In the genomic region with DNA sequence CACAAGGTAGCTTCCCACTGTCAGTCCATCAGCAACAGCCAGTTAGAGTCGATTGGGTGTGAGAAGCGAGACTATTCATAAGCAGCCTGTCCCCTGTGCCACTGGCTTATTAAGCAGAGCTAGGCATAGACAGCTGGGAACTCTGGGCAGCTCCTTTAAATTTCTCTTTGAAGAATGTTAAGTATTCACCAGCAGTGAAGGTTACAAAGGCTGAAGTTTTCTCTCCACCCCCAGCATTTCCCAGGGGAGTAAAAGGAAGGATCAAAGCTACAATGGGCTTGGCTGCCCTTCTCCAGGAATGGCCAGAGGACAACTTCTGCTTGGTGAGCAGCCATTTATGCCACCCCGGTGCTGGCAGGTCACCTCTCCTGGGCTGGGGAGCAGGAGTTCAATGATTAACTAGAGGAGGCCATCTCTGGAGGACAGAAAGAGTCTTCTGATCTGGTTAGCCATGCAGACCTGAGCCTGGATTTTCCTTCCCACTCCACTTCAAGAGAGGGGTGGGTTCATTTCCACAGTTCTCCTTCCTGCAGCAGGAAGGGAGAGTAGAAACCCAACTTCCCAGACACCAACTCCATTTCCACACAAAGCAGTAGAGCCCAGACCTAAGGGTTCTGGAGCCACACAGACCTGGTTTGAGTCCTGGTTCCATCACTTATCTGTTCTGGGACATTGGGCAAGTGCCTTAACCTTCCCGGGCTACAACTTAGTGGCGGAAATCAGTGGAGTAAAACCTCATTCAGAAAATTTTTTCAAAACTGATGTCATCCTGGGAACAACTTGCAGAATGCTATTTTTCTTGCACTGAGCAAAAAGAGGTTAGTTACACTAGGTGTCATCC, we compare ENCODE assay signal across 1 cellular context.
A peak's percentile ranks its signal among the peaks of the same experiment; 100 is the strongest.
TF ChIP-seq lines count a peak whose summit lies in the region.

No MANE protein-coding gene starts in this region.

TF ChIP-seq in liver, 16 proteins besides CTCF, POLR2A, EP300 and RAD21:
- TF ChIP-seq HNF4A (conservative IDR thresholded peaks at IDR 0.05): peak; percentile 54 to 65
- TF ChIP-seq YY1 (IDR thresholded peaks at IDR 0.05): peak; percentile 94
- TF ChIP-seq, protein P1, sequence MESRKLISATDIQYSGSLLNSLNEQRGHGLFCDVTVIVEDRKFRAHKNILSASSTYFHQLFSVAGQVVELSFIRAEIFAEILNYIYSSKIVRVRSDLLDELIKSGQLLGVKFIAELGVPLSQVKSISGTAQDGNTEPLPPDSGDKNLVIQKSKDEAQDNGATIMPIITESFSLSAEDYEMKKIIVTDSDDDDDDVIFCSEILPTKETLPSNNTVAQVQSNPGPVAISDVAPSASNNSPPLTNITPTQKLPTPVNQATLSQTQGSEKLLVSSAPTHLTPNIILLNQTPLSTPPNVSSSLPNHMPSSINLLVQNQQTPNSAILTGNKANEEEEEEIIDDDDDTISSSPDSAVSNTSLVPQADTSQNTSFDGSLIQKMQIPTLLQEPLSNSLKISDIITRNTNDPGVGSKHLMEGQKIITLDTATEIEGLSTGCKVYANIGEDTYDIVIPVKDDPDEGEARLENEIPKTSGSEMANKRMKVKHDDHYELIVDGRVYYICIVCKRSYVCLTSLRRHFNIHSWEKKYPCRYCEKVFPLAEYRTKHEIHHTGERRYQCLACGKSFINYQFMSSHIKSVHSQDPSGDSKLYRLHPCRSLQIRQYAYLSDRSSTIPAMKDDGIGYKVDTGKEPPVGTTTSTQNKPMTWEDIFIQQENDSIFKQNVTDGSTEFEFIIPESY (IDR thresholded peaks at IDR 0.05): no peak
- TF ChIP-seq NR2F2 (IDR thresholded peaks at IDR 0.05): peak; percentile 15
- no peak for TF ChIP-seq HNF4G (IDR thresholded peaks at IDR 0.05)
- TF ChIP-seq EGR1 (IDR thresholded peaks at IDR 0.05; ENCODE audit: low read depth in 2 of 2): no peak
- TF ChIP-seq RXRA (IDR thresholded peaks at IDR 0.05): peak; percentile 55 to 62
- TF ChIP-seq GABPA (IDR thresholded peaks at IDR 0.05 in 1 of 2, conservative IDR thresholded peaks at IDR 0.05 in 1 of 2): peak in 1 of 2 donors; percentile 28
- peak; percentile 52 for TF ChIP-seq SP1 (IDR thresholded peaks at IDR 0.05)
